ENCODE assay signal across 19 cellular contexts in genomic region chr3:13858768-13859520, GRCh38. TPM values are rescaled to one million over a fixed set of nuclear protein-coding genes. Genes with fewer than 3 reads are reported as not detected.
DNase-seq lines count a peak whose midpoint lies in the region; ATAC-seq lines count a peak whose summit lies in the region.
"Had no signal": no experiment of that assay in that cellular context is flagged by ENCODE, and none has a peak within 500 bp of the region (broad histone marks: within the 10 kb centered on the region; RNA-seq: fewer than 3 reads in every experiment).

No MANE protein-coding gene starts in this region.

- no peak overlapping the region for H4K91ac ChIP-seq in neuronal stem cell (ENCODE audit: low read depth, low read length, poor library complexity)

- no peaks in the 10 kb centered on the region for H3K27me3 ChIP-seq in neuronal stem cell (ENCODE audit: control insufficient read depth in 3 of 3, insufficient read depth in 3 of 3, low read depth in 1 of 3, low read length in 3 of 3)
- H3K27me3 ChIP-seq: BLaER1 had no signal

- no peak overlapping the region for H2AFZ ChIP-seq in neuronal stem cell (ENCODE audit: low read length)

- H3K4me3 Mint-ChIP-seq in activated T-helper 1 cell treated with anti-CD3 and anti-CD28 coated beads, Interleukin-12 subunit alpha, Interleukin-12 subunit beta, Interleukin-2, Interleukin-4 antibody, amounts not matched to agents 30 ng/mL and 10 ng/mL and 1 ng/mL, durations not matched to agents 14 hours and 24 hours and 36 hours: no peak overlapping the region
- H3K4me3 Mint-ChIP-seq: CD8-positive, alpha-beta memory T cell had no signal

- H3K14ac ChIP-seq in neuronal stem cell (ENCODE audit: low read length): no peak overlapping the region

- no peaks in the 10 kb centered on the region for H3K79me1 ChIP-seq in neuronal stem cell (ENCODE audit: low read depth, low read length)

- H3K9me3 ChIP-seq in neuronal stem cell (replicated peaks in 1 of 2; ENCODE audit: control insufficient read depth in 2 of 2, insufficient read depth in 1 of 2, low read depth in 1 of 2, low read length in 2 of 2): no peaks in the 10 kb centered on the region
- H3K9me3 ChIP-seq: BLaER1, Caco-2 had no signal

- H3K18ac ChIP-seq in neuronal stem cell (ENCODE audit: low read length): peak overlapping the region; percentile 16

- no peak overlapping the region for H3K4me3 ChIP-seq in neuronal stem cell (ENCODE audit: low read length in 2 of 2)
- H3K4me3 ChIP-seq: BLaER1 had no signal

- no peaks in the 10 kb centered on the region for H3K9me3 Mint-ChIP-seq in activated T-helper 1 cell treated with anti-CD3 and anti-CD28 coated beads, Interleukin-12 subunit alpha, Interleukin-12 subunit beta, Interleukin-2, Interleukin-4 antibody, amounts not matched to agents 30 ng/mL and 10 ng/mL and 1 ng/mL, durations not matched to agents 14 hours and 24 hours and 36 hours

- H3K4me2 ChIP-seq in neuronal stem cell (ENCODE audit: insufficient read depth, low read length, poor library complexity, severe bottlenecking): no peak overlapping the region
- H3K4me2 ChIP-seq: BLaER1 had no signal

- H2BK5ac ChIP-seq in neuronal stem cell (ENCODE audit: low read length): no peak overlapping the region

- H3K36me3 Mint-ChIP-seq in activated T-helper 1 cell treated with anti-CD3 and anti-CD28 coated beads, Interleukin-12 subunit alpha, Interleukin-12 subunit beta, Interleukin-2, Interleukin-4 antibody, amounts not matched to agents 30 ng/mL and 10 ng/mL and 1 ng/mL, durations not matched to agents 14 hours and 24 hours and 36 hours (ENCODE audit: low read depth): no peaks in the 10 kb centered on the region

- no peak overlapping the region for H2BK12ac ChIP-seq in neuronal stem cell (ENCODE audit: low read length)

- H3K27me3 Mint-ChIP-seq in activated T-helper 1 cell treated with anti-CD3 and anti-CD28 coated beads, Interleukin-12 subunit alpha, Interleukin-12 subunit beta, Interleukin-2, Interleukin-4 antibody, amounts not matched to agents 30 ng/mL and 10 ng/mL and 1 ng/mL, durations not matched to agents 14 hours and 24 hours and 36 hours (ENCODE audit: insufficient read depth): peaks cover 9% of the 10 kb centered on the region

- H3K4ac ChIP-seq in neuronal stem cell (ENCODE audit: low read length): no peak overlapping the region

- no peak overlapping the region for H2BK120ac ChIP-seq in neuronal stem cell (ENCODE audit: low read depth, low read length)

- no peak overlapping the region for H3K23ac ChIP-seq in neuronal stem cell (ENCODE audit: low read depth, low read length, poor library complexity)

- peak; percentile 13 for DNase-seq in Right ventricle myocardium inferior (ENCODE audit: missing footprints)
- no peak for DNase-seq in left cardiac atrium
- no peak for DNase-seq in epithelial cell of prostate (ENCODE audit: low read depth, low spot score)
- DNase-seq in neuronal stem cell (ENCODE audit: low spot score): no peak
- no peak for DNase-seq in HK-2 (ENCODE audit: unreplicated experiment)
- no peak for DNase-seq in stimulated activated CD4-positive, alpha-beta T cell treated with anti-CD3 and anti-CD28 coated beads, Interleukin-12 subunit alpha, Interleukin-12 subunit beta, amount 100 ng/mL, for 4 hours
- DNase-seq in activated T-helper 1 cell treated with anti-CD3 and anti-CD28 coated beads, Interleukin-12 subunit alpha, Interleukin-12 subunit beta, Interleukin-2, Interleukin-4 antibody, amounts not matched to agents 30 ng/mL and 10 ng/mL and 1 ng/mL, durations not matched to agents 14 hours and 24 hours and 36 hours (ENCODE audit: low spot score): no peak
- DNase-seq: AML-193; Caco-2; CD8-positive, alpha-beta memory T cell; DND-41; GF-D8; HCEC 1CT; IMR-90; KG1 had no signal

- peaks cover 10 to 12% of the 10 kb centered on the region in 2 donors for H3K4me1 ChIP-seq in neuronal stem cell (ENCODE audit: control insufficient read depth in 2 of 2, insufficient read depth in 1 of 2, low read depth in 1 of 2, low read length in 2 of 2)
- H3K4me1 ChIP-seq: Caco-2 had no signal

- no CpG with 5 or more reads among the region's 9 CpGs for WGBS in neuronal stem cell (ENCODE audit: extremely low coverage in 2 of 2, insufficient read length in 2 of 2, insufficient replicate concordance in 1 of 2), 2 donors

- ATAC-seq in Right ventricle myocardium inferior (no peak), left cardiac atrium (no peak), HG03571 (IDR thresholded peaks at IDR 0.05; ENCODE audit: unreplicated experiment) (no peak)

- intact Hi-C loops in Right ventricle myocardium inferior (cut with DNase I) (no loop called here), left cardiac atrium (cut with DNase I) (no loop called here)
- intact Hi-C loops in activated T-helper 1 cell treated with anti-CD3 and anti-CD28 coated beads, Interleukin-12 subunit alpha, Interleukin-12 subunit beta, Interleukin-2, Interleukin-4 antibody, amounts not matched to agents 30 ng/mL and 10 ng/mL and 1 ng/mL, durations not matched to agents 14 hours and 24 hours and 36 hours (cut with micrococcal nuclease): no loop called here

- H3K36me3 ChIP-seq in neuronal stem cell (replicated peaks in 1 of 2; ENCODE audit: control insufficient read depth in 2 of 2, insufficient read depth in 2 of 2, low read length in 2 of 2): no peaks in the 10 kb centered on the region
- H3K36me3 ChIP-seq: BLaER1 had no signal

- H3K9ac ChIP-seq in neuronal stem cell (ENCODE audit: low read depth, low read length, poor library complexity): no peak overlapping the region
- H3K9ac ChIP-seq: BLaER1 had no signal

- peak overlapping the region; percentile 12 for H2BK15ac ChIP-seq in neuronal stem cell (ENCODE audit: low read length)

- H3K27ac Mint-ChIP-seq in activated T-helper 1 cell treated with anti-CD3 and anti-CD28 coated beads, Interleukin-12 subunit alpha, Interleukin-12 subunit beta, Interleukin-2, Interleukin-4 antibody, amounts not matched to agents 30 ng/mL and 10 ng/mL and 1 ng/mL, durations not matched to agents 14 hours and 24 hours and 36 hours: no peak overlapping the region
- H3K27ac Mint-ChIP-seq: CD8-positive, alpha-beta memory T cell had no signal

- peak overlapping the region; percentile 23 for H2AK5ac ChIP-seq in neuronal stem cell (ENCODE audit: low read depth, low read length)

- H4K8ac ChIP-seq in neuronal stem cell (ENCODE audit: low read depth, low read length): no peak overlapping the region

- H3K27ac ChIP-seq in epithelial cell of prostate: peak overlapping the region; percentile 99
- no peak overlapping the region for H3K27ac ChIP-seq in neuronal stem cell (replicated peaks; ENCODE audit: low read length)
- H3K27ac ChIP-seq: 22Rv1, BLaER1 had no signal

- peaks cover 2% of the 10 kb centered on the region for H3K4me1 Mint-ChIP-seq in activated T-helper 1 cell treated with anti-CD3 and anti-CD28 coated beads, Interleukin-12 subunit alpha, Interleukin-12 subunit beta, Interleukin-2, Interleukin-4 antibody, amounts not matched to agents 30 ng/mL and 10 ng/mL and 1 ng/mL, durations not matched to agents 14 hours and 24 hours and 36 hours (ENCODE audit: low read depth)

RNA-seq across cellular contexts. Expression of gene WNT7A, which starts 20.9 kb away (rescaled TPM):
- total RNA-seq in Right ventricle myocardium inferior (not detected), left cardiac atrium (not detected)
- polyA plus RNA-seq in neuronal stem cell (2013, experiment 1 of 2): 0.07 TPM
- 0.06 TPM for polyA plus RNA-seq in neuronal stem cell (2013, experiment 2 of 2)
- total RNA-seq in activated T-helper 1 cell treated with anti-CD3 and anti-CD28 coated beads, Interleukin-12 subunit alpha, Interleukin-12 subunit beta, Interleukin-2, Interleukin-4 antibody, amounts not matched to agents 30 ng/mL and 10 ng/mL and 1 ng/mL, durations not matched to agents 14 hours and 24 hours and 36 hours: not detected in 2 replicates
- total RNA-seq: H4, IMR-90 had no signal
- polyA plus RNA-seq: IMR-90 had no signal
